ENCODE assay signal across 2 cellular contexts in genomic region chr15:30905821-30906220, GRCh38.
TF ChIP-seq lines count a peak whose summit lies in the region.

No MANE protein-coding gene starts in this region.

TF ChIP-seq in liver, 16 proteins besides CTCF, POLR2A, EP300 and RAD21 (continued from another document):
- TF ChIP-seq ZBTB33 (IDR thresholded peaks at IDR 0.05): no peak

TF ChIP-seq in HepG2, 621 proteins besides CTCF, POLR2A, EP300 and RAD21 (continued from another document):
- TF ChIP-seq RFX5 (IDR thresholded peaks at IDR 0.05; ENCODE audit: low read depth, low read length) (no peak), ZNF414 (CRISPR knock-in tag; IDR thresholded peaks at IDR 0.05) (no peak), MIXL1 (CRISPR knock-in tag; IDR thresholded peaks at IDR 0.05) (no peak), SMARCC2 (IDR thresholded peaks at IDR 0.05) (no peak), NCOA5 (CRISPR knock-in tag; IDR thresholded peaks at IDR 0.05) (no peak), RBAK (CRISPR knock-in tag; IDR thresholded peaks at IDR 0.05) (no peak), RBFOX2 (IDR thresholded peaks at IDR 0.05; ENCODE audit: low read depth, low read length) (no peak)
